Comparison of ENCODE assay signal across 8 cellular contexts in genomic region chr2:54206596-54206995, GRCh38. TPM values are rescaled to one million over a fixed set of nuclear protein-coding genes. Genes with fewer than 3 reads are reported as not detected.
A peak's percentile ranks its signal among the peaks of the same experiment; 100 is the strongest.
DNase-seq lines count a peak whose midpoint lies in the region; ATAC-seq and TF ChIP-seq lines count a peak whose summit lies in the region.

No MANE protein-coding gene starts in this region.

- H3K9me3 ChIP-seq in SJCRH30 (replicated peaks), result no peaks in the 10 kb centered on the region

- H3K4me3 Mint-ChIP-seq in stimulated activated naive B cell treated with anti-CD40 and anti-IgM and Interleukin-4, amounts not matched to agents 10 μg/mL and 1 μg/mL and 100 μg/mL, for 72 hours, result peak overlapping the region in 1 of 2 donors; percentile 54

- H3K4me1 Mint-ChIP-seq in stimulated activated naive B cell treated with anti-CD40 and anti-IgM and Interleukin-4, amounts not matched to agents 10 μg/mL and 1 μg/mL and 100 μg/mL, for 72 hours, result peaks cover 0 to 6% of the 10 kb centered on the region in 2 donors

- TF ChIP-seq CTCF in foreskin keratinocyte (conservative IDR thresholded peaks at IDR 0.05), result peak; percentile 73

- no peak overlapping the region for H3K4me3 ChIP-seq in SJCRH30

- peak; percentile 13 for DNase-seq in GM04503 (ENCODE audit: low read depth)
- DNase-seq in HS-5 (ENCODE audit: low read depth), result peak; percentile 11
- peak; percentile 27 to 78 for DNase-seq in SJCRH30
- peak in 1 of 2 donors; percentile 30 for DNase-seq in foreskin keratinocyte
- DNase-seq in stimulated activated naive B cell treated with anti-CD40 and anti-IgM and Interleukin-4, amounts not matched to agents 10 μg/mL and 1 μg/mL and 100 μg/mL, for 72 hours, result no peak
- DNase-seq in DMS79 (lab: John Stamatoyannopoulos, UW), result no peak
- no peak for DNase-seq in NCI-H2029 (lab: John Stamatoyannopoulos, UW)
- no peak for DNase-seq in occipital lobe (lab: John Stamatoyannopoulos, UW)

- H3K4me1 ChIP-seq in SJCRH30 (peaks cover 23% of the 10 kb centered on the region), foreskin keratinocyte (no peaks in the 10 kb centered on the region)

- H3K27me3 ChIP-seq in SJCRH30 (no peaks in the 10 kb centered on the region), foreskin keratinocyte (no peaks in the 10 kb centered on the region)

- no peaks in the 10 kb centered on the region for H3K27me3 Mint-ChIP-seq in stimulated activated naive B cell treated with anti-CD40 and anti-IgM and Interleukin-4, amounts not matched to agents 10 μg/mL and 1 μg/mL and 100 μg/mL, for 72 hours

- no peak overlapping the region for H3K27ac ChIP-seq in SJCRH30
- H3K27ac ChIP-seq in foreskin keratinocyte, result no peak overlapping the region

- ATAC-seq in foreskin keratinocyte, result no peak
- peak; percentile 62 to 68 for ATAC-seq in stimulated activated naive B cell treated with anti-CD40 and anti-IgM and Interleukin-4, amounts not matched to agents 10 μg/mL and 1 μg/mL and 100 μg/mL, for 72 hours (replicated peaks)

- H3K36me3 ChIP-seq in SJCRH30, result no peaks in the 10 kb centered on the region

- peaks cover 0 to 3% of the 10 kb centered on the region in 2 donors for H3K9me3 Mint-ChIP-seq in stimulated activated naive B cell treated with anti-CD40 and anti-IgM and Interleukin-4, amounts not matched to agents 10 μg/mL and 1 μg/mL and 100 μg/mL, for 72 hours

- H3K36me3 Mint-ChIP-seq in stimulated activated naive B cell treated with anti-CD40 and anti-IgM and Interleukin-4, amounts not matched to agents 10 μg/mL and 1 μg/mL and 100 μg/mL, for 72 hours, result peaks cover 2 to 9% of the 10 kb centered on the region in 2 donors

- no peak overlapping the region for H3K27ac Mint-ChIP-seq in stimulated activated naive B cell treated with anti-CD40 and anti-IgM and Interleukin-4, amounts not matched to agents 10 μg/mL and 1 μg/mL and 100 μg/mL, for 72 hours

RNA-seq across cellular contexts. Expression of gene TSPYL6, which starts 49.4 kb away (rescaled TPM):
- 0.03 and 0.10 TPM in 2 replicates for total RNA-seq in SJCRH30 (2014; rRNA removed; shearing (Covaris generic))
- total RNA-seq in foreskin keratinocyte (not detected in 2 replicates), occipital lobe (0.31 TPM)
- not detected in 2 replicates for polyA plus RNA-seq in foreskin keratinocyte

Comparison
In these comparisons a context has a peak if more than half of its experiments do, and no peak if none do; other contexts are left out.
1. DNase-seq: peak in GM04503 (single experiment), HS-5 (single experiment) and SJCRH30 (2 of 2); none in stimulated activated naive B cell treated with anti-CD40 and anti-IgM and Interleukin-4, amounts not matched to agents 10 μg/mL and 1 μg/mL and 100 μg/mL, for 72 hours (single experiment), DMS79 (single experiment), NCI-H2029 (single experiment) and occipital lobe (single experiment).